Comparison of ENCODE assay signal across 8 cellular contexts in the genomic region with DNA sequence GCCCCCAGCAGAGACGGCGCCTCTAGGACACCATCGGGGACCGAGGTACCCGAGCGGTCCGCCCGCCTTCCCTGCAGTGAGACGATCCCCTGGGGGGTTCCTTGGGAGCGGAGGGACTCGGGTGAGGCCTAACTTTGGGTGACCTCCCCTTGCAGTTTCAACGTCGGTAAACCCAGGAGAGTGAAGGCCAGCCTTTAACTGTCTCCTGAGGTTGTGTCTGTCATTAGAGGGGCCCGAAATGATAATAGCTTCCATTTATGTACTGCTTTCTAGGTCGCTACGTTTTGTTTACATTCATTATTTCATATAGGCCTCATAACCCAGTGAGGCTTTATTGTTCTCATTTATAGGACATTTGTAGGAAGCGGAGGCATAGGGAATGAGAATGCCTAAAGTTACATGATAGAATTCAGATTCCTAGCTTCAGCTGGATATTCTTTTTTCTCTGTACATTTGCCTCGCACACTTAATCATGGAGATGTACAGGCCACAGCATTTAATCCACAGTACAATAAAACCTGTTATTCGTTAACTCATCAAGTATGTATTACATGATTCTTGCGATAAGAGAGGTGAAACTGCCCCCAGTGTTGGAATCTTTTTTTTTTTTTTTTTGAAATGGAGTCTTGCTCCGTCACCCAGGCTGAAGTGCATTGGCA. TPM values are rescaled to one million over a fixed set of nuclear protein-coding genes. Genes with fewer than 3 reads are reported as not detected.
A peak's percentile ranks its signal among the peaks of the same experiment; 100 is the strongest.
DNase-seq lines count a peak whose midpoint lies in the region; TF ChIP-seq lines count a peak whose summit lies in the region.

No MANE protein-coding gene starts in this region.

- H3K14ac ChIP-seq in H9 (ENCODE audit: insufficient read depth, low read length): no peak overlapping the region

- intact Hi-C loops in esophagus squamous epithelium (cut with DNase I): no loop called here

- DNase-seq in H9 (no peak), T follicular helper cell (ENCODE audit: low read depth) (peak; percentile 53), esophagus squamous epithelium (lab: John Stamatoyannopoulos, UW) (no peak), KBM-7 (no peak), G401 (ENCODE audit: low spot score) (no peak)
- no peak for DNase-seq in stimulated activated CD4-positive, alpha-beta T cell treated with anti-CD3 and anti-CD28 coated beads, Interleukin-2, amount 100 ng/mL, for 48 hours

- H3K4me3 Mint-ChIP-seq in H9: peak overlapping the region; percentile 85 to 94

- H3K27me3 Mint-ChIP-seq in H9 (ENCODE audit: low read depth): no peaks in the 10 kb centered on the region

- peaks cover 14 to 17% of the 10 kb centered on the region in 2 experiments for H3K4me1 Mint-ChIP-seq in H9

- H2AFZ ChIP-seq in H9 (ENCODE audit: low read length) (no peak overlapping the region), neuron (ENCODE audit: low read depth, low read length) (peak overlapping the region; percentile 90)

- H3K23me2 ChIP-seq in H9 (ENCODE audit: insufficient read length, low read depth, low read length, poor library complexity, severe bottlenecking): peaks cover 8% of the 10 kb centered on the region

- H2BK12ac ChIP-seq in H9 (ENCODE audit: insufficient read length, low read depth, low read length): no peak overlapping the region

- H3K4ac ChIP-seq in H9 (ENCODE audit: low read depth, low read length): no peak overlapping the region

- peaks cover 72% of the 10 kb centered on the region for H3K36me3 ChIP-seq in BLaER1
- peaks cover 0 to 52% (median 23%) of the 10 kb centered on the region in 3 donors for H3K36me3 ChIP-seq in esophagus squamous epithelium
- peaks cover 52% of the 10 kb centered on the region for H3K36me3 ChIP-seq in neuron (ENCODE audit: insufficient read depth, low read length)

- TF ChIP-seq CTCF in H9 (conservative IDR thresholded peaks at IDR 0.05): no peak
- no peak for TF ChIP-seq CTCF in esophagus squamous epithelium (IDR thresholded peaks at IDR 0.05)

- H3T11ph ChIP-seq in H9 (ENCODE audit: low read length): no peak overlapping the region

- H4K5ac ChIP-seq in H9 (ENCODE audit: insufficient read length, low read depth, low read length): no peak overlapping the region

- no peak for TF ChIP-seq POLR2A in esophagus squamous epithelium (IDR thresholded peaks at IDR 0.05)

- no peaks in the 10 kb centered on the region for H3K9me3 ChIP-seq in BLaER1
- no peaks in the 10 kb centered on the region for H3K9me3 ChIP-seq in H9 (ENCODE audit: control insufficient read depth, low read depth, low read length)
- H3K9me3 ChIP-seq in esophagus squamous epithelium: no peaks in the 10 kb centered on the region
- no peaks in the 10 kb centered on the region for H3K9me3 ChIP-seq in neuron (ENCODE audit: low read length)

- H2BK20ac ChIP-seq in H9 (ENCODE audit: low read depth, low read length, poor library complexity, severe bottlenecking): no peak overlapping the region

- peaks cover 2% of the 10 kb centered on the region for H3K79me1 ChIP-seq in H9 (ENCODE audit: insufficient read depth, low read depth, low read length, poor library complexity, severe bottlenecking)

- peak overlapping the region; percentile 86 for H3K4me2 ChIP-seq in BLaER1
- H3K4me2 ChIP-seq in H9 (ENCODE audit: insufficient read depth, insufficient read length, low read length): peak overlapping the region; percentile 76

- H3K4me1 ChIP-seq in BLaER1 (peaks cover 14% of the 10 kb centered on the region), H9 (ENCODE audit: insufficient read depth, low read length) (no peaks in the 10 kb centered on the region), esophagus squamous epithelium (peaks cover 10 to 30% (median 13%) of the 10 kb centered on the region in 3 donors), neuron (ENCODE audit: insufficient read depth, low read length) (peaks cover 16% of the 10 kb centered on the region)

- H2AK5ac ChIP-seq in H9 (ENCODE audit: insufficient read length, low read length): no peak overlapping the region

- H3K56ac ChIP-seq in H9 (ENCODE audit: insufficient read length, low read depth, low read length): no peak overlapping the region

- H3K27me3 ChIP-seq in BLaER1 (no peaks in the 10 kb centered on the region), H9 (ENCODE audit: insufficient read depth, low read length) (no peaks in the 10 kb centered on the region), esophagus squamous epithelium (no peaks in the 10 kb centered on the region), neuron (ENCODE audit: insufficient read depth, low read length) (no peaks in the 10 kb centered on the region)

- H4K20me1 ChIP-seq in BLaER1 (peaks cover 33% of the 10 kb centered on the region), H9 (ENCODE audit: control insufficient read depth, insufficient read depth, insufficient read length) (no peaks in the 10 kb centered on the region)

- in situ Hi-C loops in KBM-7 (cut with MboI; ENCODE audit: low pct_unique_long_range_greater_than_20kb, low sequenced_read_pairs): no loop called here
- in situ Hi-C loops in G401 (cut with HindIII; ENCODE audit: low sequenced_read_pairs): no loop called here

- peak overlapping the region; percentile 80 for H3K27ac ChIP-seq in BLaER1
- H3K27ac ChIP-seq in H9 (ENCODE audit: insufficient read length, low read depth, low read length): no peak overlapping the region
- H3K27ac ChIP-seq in esophagus squamous epithelium: peak overlapping the region; percentile 96 to 99 (median 98)

- no peaks in the 10 kb centered on the region for H3K9me3 Mint-ChIP-seq in H9

- no peak overlapping the region for H4K91ac ChIP-seq in H9 (ENCODE audit: insufficient read length, low read depth, low read length)

- no peak overlapping the region for H4K8ac ChIP-seq in H9 (replicated peaks; ENCODE audit: insufficient read length, low read depth, low read length)

- H3K36me3 Mint-ChIP-seq in H9 (ENCODE audit: insufficient read depth in 1 of 3, low read depth in 3 of 3): peaks cover 19 to 68% (median 58%) of the 10 kb centered on the region in 3 experiments

- H3K27ac Mint-ChIP-seq in H9: peak overlapping the region in 2 of 3 experiments; percentile 35 to 90; a peak in 2 of 7 replicates

- H3K9ac ChIP-seq in BLaER1: peak overlapping the region; percentile 88
- peak overlapping the region; percentile 63 for H3K9ac ChIP-seq in H9 (ENCODE audit: extremely low read depth, insufficient read length, low read length)

- H3K4me3 ChIP-seq in BLaER1 (peak overlapping the region; percentile 85), esophagus squamous epithelium (peak overlapping the region; percentile 90 to 100 (median 98)), neuron (ENCODE audit: low read length) (peak overlapping the region; percentile 94)

- WGBS in H9 (ENCODE audit: extremely low coverage, insufficient read length, low lambda C conversion rate): no CpG with 5 or more reads among the region's 21 CpGs
- WGBS in esophagus squamous epithelium, 2 donors: 20 to 30% methylated on average over 9 to 13 of the region's 21 CpGs

- no peak overlapping the region for H2BK5ac ChIP-seq in H9 (ENCODE audit: insufficient read length, low read length)

- H2BK15ac ChIP-seq in H9 (ENCODE audit: low read depth, low read length): no peak overlapping the region

- no peak overlapping the region for H3K23ac ChIP-seq in H9 (ENCODE audit: insufficient read length, low read depth, low read length)

- no peak overlapping the region for H2BK120ac ChIP-seq in H9 (ENCODE audit: low read depth, low read length, poor library complexity, severe bottlenecking)

- H3K79me2 ChIP-seq in H9 (ENCODE audit: insufficient read depth, low read length): no peaks in the 10 kb centered on the region

- H3K18ac ChIP-seq in H9 (ENCODE audit: insufficient read length, low read depth, low read length): no peak overlapping the region

RNA-seq across cellular contexts. Expression of a gene that starts 1.0 kb away (rescaled TPM):
- total RNA-seq in H9 (2021) (22.2 and 23.9 TPM in 2 replicates), esophagus squamous epithelium (10 to 100 TPM in 3 of 4 donors, 1 to 10 TPM in 1; 8.3 to 17.5 (median 12.7) TPM)
- total RNA-seq in G401 (2014; rRNA removed; shearing (Covaris generic)): 5.3 and 11.7 TPM in 2 replicates

RNA-seq across cellular contexts. Expression of a gene that starts 21.3 kb away (rescaled TPM):
- total RNA-seq in H9 (2021) (19.6 and 20.1 TPM in 2 replicates), esophagus squamous epithelium (1 to 10 TPM; 5.0 to 6.7 (median 6.3) TPM)
- 0.68 and 1.7 TPM in 2 replicates for total RNA-seq in G401 (2014; rRNA removed; shearing (Covaris generic))

RNA-seq across cellular contexts. Expression of a gene that starts 24.9 kb away (rescaled TPM):
- total RNA-seq in H9 (2021) (34.5 and 34.8 TPM in 2 replicates), esophagus squamous epithelium (10 to 100 TPM; 11.4 to 26.6 (median 24.4) TPM)
- total RNA-seq in G401 (2014; rRNA removed; shearing (Covaris generic)): 59.8 and 73.2 TPM in 2 replicates

RNA-seq across cellular contexts. Expression of a gene that starts 30.3 kb away (rescaled TPM):
- total RNA-seq in H9 (2021): 49.7 and 54.0 TPM in 2 replicates
- 10 to 100 TPM; 31.0 to 56.3 (median 40.6) TPM for total RNA-seq in esophagus squamous epithelium
- total RNA-seq in G401 (2014; rRNA removed; shearing (Covaris generic)): 38.3 and 47.5 TPM in 2 replicates

RNA-seq across cellular contexts. Expression of a gene that starts 30.9 kb away (rescaled TPM):
- total RNA-seq in H9 (2021) (123 and 126 TPM in 2 replicates), esophagus squamous epithelium (10 to 100 TPM; 24.2 to 32.6 (median 25.9) TPM)
- 6.8 and 14.4 TPM in 2 replicates for total RNA-seq in G401 (2014; rRNA removed; shearing (Covaris generic))
